Comparison of ENCODE assay signal across 35 cellular contexts in the genomic region with DNA sequence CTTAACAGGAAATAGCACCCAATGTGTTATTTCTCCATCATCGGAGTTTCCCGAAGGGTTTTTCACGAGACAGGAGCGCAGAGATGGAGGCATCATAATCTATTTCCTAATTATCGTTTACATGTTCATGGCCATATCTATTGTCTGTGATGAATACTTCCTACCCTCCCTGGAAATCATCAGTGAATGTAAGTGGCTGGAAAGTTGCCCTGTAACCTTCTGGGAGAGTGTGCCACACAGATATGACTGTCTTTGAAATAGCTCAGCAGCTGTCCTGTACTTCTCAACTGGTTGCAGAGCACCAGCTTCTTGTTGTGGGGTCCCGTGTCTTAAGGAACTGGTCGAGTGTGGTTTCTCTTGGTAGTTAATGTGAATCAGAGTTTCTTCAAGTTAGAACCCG. TPM values are rescaled to one million over a fixed set of nuclear protein-coding genes. Genes with fewer than 3 reads are reported as not detected.
"Had no signal": no experiment of that assay in that cellular context is flagged by ENCODE, and none has a peak within 500 bp of the region (broad histone marks: within the 10 kb centered on the region; RNA-seq: fewer than 3 reads in every experiment).

No MANE protein-coding gene starts in this region.

- H3K27ac ChIP-seq: adrenal gland, body of pancreas, esophagus squamous epithelium had no signal

- H3K36me3 ChIP-seq: adrenal gland, esophagus squamous epithelium had no signal

- DNase-seq: activated CD4-positive, alpha-beta memory T cell treated with anti-CD3 and anti-CD28 coated beads for 36 hours; activated CD4-positive, alpha-beta T cell treated with anti-CD3 and anti-CD28 coated beads for 36 hours; activated CD4-positive, alpha-beta T cell treated with anti-CD3 and anti-CD28 coated beads, Interleukin-2, amount 10 ng/mL, durations not matched to agents 24 days and 14 days; activated CD4-positive, CD25-positive, alpha-beta regulatory T cell; activated CD4-positive, CD25-positive, alpha-beta regulatory T cell treated with anti-CD3 and anti-CD28 coated beads, Interleukin-2, amount 50 U/mL, for 72 hours; activated CD8-positive, alpha-beta memory T cell treated with anti-CD3 and anti-CD28 coated beads, Interleukin-2, amount 10 ng/mL, durations not matched to agents 7 days and 5 days; activated CD8-positive, alpha-beta memory T cell treated with anti-CD3 and anti-CD28 coated beads, Interleukin-2, amount 50 U/mL, for 4 hours; activated CD8-positive, alpha-beta T cell treated with anti-CD3 and anti-CD28 coated beads, Interleukin-2, amount 10 ng/mL, durations not matched to agents 7 days and 5 days; activated effector memory CD4-positive, alpha-beta T cell treated with anti-CD3 and anti-CD28 coated beads, Interleukin-2, amount 50 U/mL, for 16 hours; activated naive CD4-positive, alpha-beta T cell treated with anti-CD3 and anti-CD28 coated beads for 36 hours; activated naive CD8-positive, alpha-beta T cell treated with anti-CD3 and anti-CD28 coated beads for 36 hours; activated naive CD8-positive, alpha-beta T cell treated with anti-CD3 and anti-CD28 coated beads, Interleukin-2, amount 50 U/mL, for 24 hours; activated T-cell treated with anti-CD3 and anti-CD28 coated beads, Interleukin-2, amount 50 U/mL, for 1 hour; activated T-cell treated with anti-CD3 and anti-CD28 coated beads, Interleukin-2, amount 50 U/mL, for 48 hours; adrenal gland; amygdala; aorta; body of pancreas; caudate nucleus; cortex of kidney; dermis blood vessel endothelial cell; effector CD4-positive, alpha-beta T cell; effector memory CD8-positive, alpha-beta T cell; erythroblast; esophagus squamous epithelium; head of caudate nucleus; T-helper 1 cell; T-helper 17 cell; T1000 had no signal

- H3K9me3 ChIP-seq: adrenal gland, body of pancreas, esophagus squamous epithelium had no signal

- H3K4me3 ChIP-seq: adrenal gland, body of pancreas, esophagus squamous epithelium had no signal

- ATAC-seq: activated CD4-positive, alpha-beta T cell treated with anti-CD3 and anti-CD28 coated beads for 36 hours; activated CD8-positive, alpha-beta memory T cell treated with anti-CD3 and anti-CD28 coated beads, Interleukin-2, amount 10 ng/mL, durations not matched to agents 7 days and 5 days; activated CD8-positive, alpha-beta T cell treated with anti-CD3 and anti-CD28 coated beads, Interleukin-2, amount 10 ng/mL, durations not matched to agents 7 days and 5 days; activated naive CD8-positive, alpha-beta T cell treated with anti-CD3 and anti-CD28 coated beads, Interleukin-2, amount 50 U/mL, for 24 hours; body of pancreas; effector memory CD8-positive, alpha-beta T cell; T-helper 17 cell had no signal

- H3K27me3 ChIP-seq: body of pancreas had no signal

- H3K4me1 ChIP-seq: adrenal gland, esophagus squamous epithelium had no signal

RNA-seq across cellular contexts. Expression of a gene that starts 1.1 kb away (rescaled TPM):
- total RNA-seq: activated CD4-positive, alpha-beta memory T cell treated with anti-CD3 and anti-CD28 coated beads for 36 hours; activated CD4-positive, alpha-beta T cell treated with anti-CD3 and anti-CD28 coated beads for 36 hours; activated CD4-positive, alpha-beta T cell treated with anti-CD3 and anti-CD28 coated beads, Interleukin-2, amount 10 ng/mL, durations not matched to agents 24 days and 14 days; activated CD8-positive, alpha-beta memory T cell treated with anti-CD3 and anti-CD28 coated beads for 36 hours; activated CD8-positive, alpha-beta memory T cell treated with anti-CD3 and anti-CD28 coated beads, Interleukin-2, amount 10 ng/mL, durations not matched to agents 7 days and 5 days; activated CD8-positive, alpha-beta T cell treated with anti-CD3 and anti-CD28 coated beads, Interleukin-2, amount 10 ng/mL, durations not matched to agents 7 days and 5 days; activated naive CD4-positive, alpha-beta T cell treated with anti-CD3 and anti-CD28 coated beads for 36 hours; activated naive CD8-positive, alpha-beta T cell treated with anti-CD3 and anti-CD28 coated beads for 36 hours; activated T-helper 1 cell treated with anti-CD3 and anti-CD28 coated beads, Interleukin-12 subunit alpha, Interleukin-12 subunit beta, Interleukin-2, Interleukin-4 antibody, amounts not matched to agents 30 ng/mL and 10 ng/mL and 1 ng/mL, durations not matched to agents 14 hours and 24 hours and 36 hours; activated T-helper 2 cell treated with anti-CD3 and anti-CD28 coated beads, Interferon-gamma antibody, Interleukin-2, Interleukin-4, amounts not matched to agents 10 μg/mL and 5 μg/mL and 100 μg/mL, durations not matched to agents 14 hours and 24 hours and 36 hours; adrenal gland; aorta; body of pancreas; chondrocyte; dermis blood vessel endothelial cell; esophagus squamous epithelium; fibroblast of lung; fibroblast of villous mesenchyme; T-helper 17 cell had no signal
- polyA plus RNA-seq: fibroblast of lung had no signal
